In genomic region chr2:42054657-42055430, GRCh38 we compare ENCODE assay signal across 1 cellular context.
TF ChIP-seq lines count a peak whose summit lies in the region.

No MANE protein-coding gene starts in this region.

TF ChIP-seq in HepG2, 621 proteins besides CTCF, POLR2A, EP300 and RAD21 (continued from another document and continues in another):
- no peak for TF ChIP-seq SRSF1 (optimal IDR thresholded peaks at IDR 0.05; ENCODE audit: low read depth, low read length)
- no peak for TF ChIP-seq FOXP4 (CRISPR knock-in tag; IDR thresholded peaks at IDR 0.05)
- peak; percentile 67; the same call in 1 of the 2 replicates for TF ChIP-seq ZNF281 (CRISPR knock-in tag; IDR thresholded peaks at IDR 0.05; ENCODE audit: borderline replicate concordance)
- no peak for TF ChIP-seq CBX2 (IDR thresholded peaks at IDR 0.05; ENCODE audit: low read depth, low read length)
- no peak for TF ChIP-seq CBX2 (CRISPR knock-in tag; IDR thresholded peaks at IDR 0.05; ENCODE audit: low read depth)
- TF ChIP-seq ZBTB46 (CRISPR knock-in tag; IDR thresholded peaks at IDR 0.05; ENCODE audit: borderline replicate concordance) = no peak; the same call in 1 of the 2 replicates
- no peak for TF ChIP-seq ZBTB1 (CRISPR knock-in tag; IDR thresholded peaks at IDR 0.05; ENCODE audit: borderline replicate concordance)
- no peak for TF ChIP-seq ZSCAN22 (CRISPR knock-in tag; IDR thresholded peaks at IDR 0.05)
- TF ChIP-seq ZNF776 (CRISPR knock-in tag; IDR thresholded peaks at IDR 0.05) = no peak
- peak; percentile 44; the same call in 1 of the 2 replicates for TF ChIP-seq YEATS4 (CRISPR knock-in tag; IDR thresholded peaks at IDR 0.05; ENCODE audit: borderline replicate concordance)
- TF ChIP-seq BRD4 (CRISPR knock-in tag; IDR thresholded peaks at IDR 0.05) = 0 out of 2 replicates have a peak, but pooled peaks have one; percentile 47
- TF ChIP-seq IRF2 (CRISPR knock-in tag; IDR thresholded peaks at IDR 0.05) = no peak
- no peak for TF ChIP-seq WIZ (CRISPR knock-in tag; IDR thresholded peaks at IDR 0.05)
- no peak for TF ChIP-seq ZNF841 (CRISPR knock-in tag; IDR thresholded peaks at IDR 0.05; ENCODE audit: borderline replicate concordance)
- TF ChIP-seq XBP1 (CRISPR knock-in tag; IDR thresholded peaks at IDR 0.05) = no peak
- no peak for TF ChIP-seq CHCHD3 (CRISPR knock-in tag; IDR thresholded peaks at IDR 0.05)
- TF ChIP-seq MXD4 (CRISPR knock-in tag; IDR thresholded peaks at IDR 0.05) = no peak
- TF ChIP-seq CREBL2 (CRISPR knock-in tag; IDR thresholded peaks at IDR 0.05; ENCODE audit: borderline replicate concordance) = no peak
- TF ChIP-seq TMF1 (CRISPR knock-in tag; IDR thresholded peaks at IDR 0.05; ENCODE audit: low read depth) = no peak
- no peak for TF ChIP-seq ZGPAT (CRISPR knock-in tag; IDR thresholded peaks at IDR 0.05)
- TF ChIP-seq EED (CRISPR knock-in tag; IDR thresholded peaks at IDR 0.05) = no peak
- TF ChIP-seq MXD1 (CRISPR knock-in tag; IDR thresholded peaks at IDR 0.05) = no peak
- no peak for TF ChIP-seq SAP130 (CRISPR knock-in tag; IDR thresholded peaks at IDR 0.05; ENCODE audit: low read depth)
- TF ChIP-seq ARID3A (IDR thresholded peaks at IDR 0.05; ENCODE audit: low read depth, low read length) = no peak
- peak; percentile 35 for TF ChIP-seq UBTF (CRISPR knock-in tag; IDR thresholded peaks at IDR 0.05)
- no peak for TF ChIP-seq KMT2B (CRISPR knock-in tag; IDR thresholded peaks at IDR 0.05)
- TF ChIP-seq TFDP2 (CRISPR knock-in tag; IDR thresholded peaks at IDR 0.05) = no peak
- no peak for TF ChIP-seq ATF7-NPFF (CRISPR knock-in tag; IDR thresholded peaks at IDR 0.05; ENCODE audit: low read depth)
- TF ChIP-seq SIX4 (CRISPR knock-in tag; IDR thresholded peaks at IDR 0.05) = no peak
- TF ChIP-seq KLF6 (CRISPR knock-in tag; IDR thresholded peaks at IDR 0.05) = no peak
- TF ChIP-seq ZBTB37 (CRISPR knock-in tag; IDR thresholded peaks at IDR 0.05) = no peak
- no peak for TF ChIP-seq ZNF576 (CRISPR knock-in tag; IDR thresholded peaks at IDR 0.05)
- no peak for TF ChIP-seq ZFX (CRISPR knock-in tag; IDR thresholded peaks at IDR 0.05; ENCODE audit: low read depth)
- 0 out of 2 replicates have a peak, but pooled peaks have one; percentile 13 for TF ChIP-seq ZNF557 (CRISPR knock-in tag; IDR thresholded peaks at IDR 0.05)
- TF ChIP-seq PLSCR1 (CRISPR knock-in tag; IDR thresholded peaks at IDR 0.05; ENCODE audit: borderline replicate concordance) = no peak
- no peak for TF ChIP-seq ZFP36L1 (CRISPR knock-in tag; IDR thresholded peaks at IDR 0.05)
- TF ChIP-seq ZBTB49 (CRISPR knock-in tag; IDR thresholded peaks at IDR 0.05; ENCODE audit: borderline replicate concordance) = no peak
- TF ChIP-seq MTA3 (CRISPR knock-in tag; IDR thresholded peaks at IDR 0.05) = no peak
- TF ChIP-seq GMEB2 (CRISPR knock-in tag; IDR thresholded peaks at IDR 0.05; ENCODE audit: low read depth) = no peak
